Comparison of ENCODE assay signal across 1 cellular context in genomic region chr5:142118421-142118686, GRCh38.
TF ChIP-seq lines count a peak whose summit lies in the region.

No MANE protein-coding gene starts in this region.

TF ChIP-seq in K562, 482 proteins besides CTCF, POLR2A, EP300 and RAD21 (continued from another document):
- TF ChIP-seq CTCFL (IDR thresholded peaks at IDR 0.05; ENCODE audit: borderline replicate concordance, insufficient read depth, low read depth, low read length, poor library complexity, severe bottlenecking), result no peak
- no peak for TF ChIP-seq SRSF3 (IDR thresholded peaks at IDR 0.05; ENCODE audit: insufficient read depth, low read length)
